ENCODE assay signal across 12 cellular contexts in the genomic region with DNA sequence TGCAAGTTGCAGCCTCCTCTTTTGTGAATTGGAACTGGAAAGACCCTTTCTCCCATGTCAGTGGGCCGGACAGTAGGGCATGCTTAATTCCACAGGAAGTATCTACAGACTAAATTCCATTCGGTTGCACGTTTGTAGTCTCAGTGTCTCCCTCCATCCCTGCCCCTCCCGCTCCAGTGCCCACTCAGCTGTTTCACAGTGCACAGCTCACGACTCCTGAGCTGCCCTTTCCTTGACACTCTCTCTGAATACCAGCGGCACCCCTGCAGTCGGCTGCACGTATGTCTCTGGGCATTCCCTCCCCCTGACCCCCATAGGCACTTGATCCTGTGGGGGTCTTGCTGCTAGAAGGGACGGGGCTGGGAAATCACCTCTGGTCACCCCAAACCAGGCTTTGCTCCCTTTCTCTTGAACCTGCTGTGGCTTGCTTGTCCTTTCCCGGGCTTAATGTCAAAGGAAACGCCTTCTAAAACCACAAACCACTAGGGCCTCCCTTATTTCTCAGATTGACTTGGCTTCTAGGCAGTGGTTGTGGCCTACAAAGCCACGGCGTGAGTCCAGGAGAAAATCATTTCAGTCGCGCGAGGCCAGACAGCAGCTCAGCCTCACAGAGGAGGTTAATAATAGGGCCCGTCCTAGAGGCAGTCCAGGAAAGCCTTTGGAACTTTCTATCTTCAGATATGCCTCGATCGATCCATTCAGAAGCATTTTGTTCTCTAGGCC.
DNase-seq lines count a peak whose midpoint lies in the region; ATAC-seq and TF ChIP-seq lines count a peak whose summit lies in the region.
"Had no signal": no experiment of that assay in that cellular context is flagged by ENCODE, and none has a peak within 500 bp of the region (broad histone marks: within the 10 kb centered on the region; RNA-seq: fewer than 3 reads in every experiment).

No MANE protein-coding gene starts in this region.

- H3K4me2 ChIP-seq in KMS-11 = peak overlapping the region; percentile 23

- peaks cover 13% of the 10 kb centered on the region for H3K4me1 ChIP-seq in KMS-11 (ENCODE audit: low read depth, poor library complexity, severe bottlenecking)
- no peaks in the 10 kb centered on the region for H3K4me1 ChIP-seq in psoas muscle
- no peaks in the 10 kb centered on the region for H3K4me1 ChIP-seq in heart left ventricle
- H3K4me1 ChIP-seq in foreskin keratinocyte = no peaks in the 10 kb centered on the region
- H3K4me1 ChIP-seq: ascending aorta had no signal

- intact Hi-C loops in psoas muscle (cut with DNase I) = no loop called here
- intact Hi-C loops in heart left ventricle (cut with DNase I) = no loop called here

- H2AFZ ChIP-seq in KMS-11 (ENCODE audit: low read depth) = peak overlapping the region; percentile 29; the same call in 1 of the 2 replicates

- H3K27ac ChIP-seq in KMS-11 (no peak overlapping the region), psoas muscle (peak overlapping the region; percentile 42), heart left ventricle (no peak overlapping the region), foreskin keratinocyte (no peak overlapping the region)
- H3K27ac ChIP-seq: 22Rv1, ascending aorta had no signal

- H3K79me2 ChIP-seq in KMS-11 (ENCODE audit: insufficient read depth, low read depth) = no peaks in the 10 kb centered on the region

- TF ChIP-seq POLR2A in heart left ventricle (IDR thresholded peaks at IDR 0.05) = no peak

- DNase-seq in NK-92 treated with Interleukin-12 subunit alpha and Interleukin-12 subunit beta, amount 100 ng/mL, for 24 hours (lab: John Stamatoyannopoulos, UW) = peak; percentile 28
- DNase-seq in NK-92 (lab: John Stamatoyannopoulos, UW; ENCODE audit: unreplicated experiment) = no peak
- DNase-seq in H4 (ENCODE audit: low spot score) = peak; percentile 16
- peak in 1 of 2 donors; percentile 13 for DNase-seq in psoas muscle
- DNase-seq in heart left ventricle = no peak
- no peak for DNase-seq in foreskin keratinocyte
- DNase-seq in NCI-H2227 treated with DMSO at 0.1 percent for 48 hours (lab: John Stamatoyannopoulos, UW) = no peak
- DNase-seq: GDM1, NCI-H2081 had no signal

- H3K9me3 ChIP-seq in psoas muscle (no peaks in the 10 kb centered on the region), heart left ventricle (peaks cover 0 to 15% (median 0%) of the 10 kb centered on the region in 12 donors)
- H3K9me3 ChIP-seq: ascending aorta had no signal

- H3K9ac ChIP-seq in KMS-11 = no peak overlapping the region

- 38 to 65% (median 44%) methylated on average over 19 of the region's 19 CpGs for WGBS in psoas muscle, 3 donors
- WGBS in heart left ventricle, 4 donors = 70 to 77% (median 75%) methylated on average over 19 of the region's 19 CpGs

- H4K20me1 ChIP-seq in KMS-11 (ENCODE audit: insufficient read depth) = no peaks in the 10 kb centered on the region

- ATAC-seq in psoas muscle = peak; percentile 56 to 69 (median 63)
- ATAC-seq in heart left ventricle = no peak
- no peak for ATAC-seq in foreskin keratinocyte

- H3K27me3 ChIP-seq in KMS-11 (ENCODE audit: insufficient read depth, low read depth) (no peaks in the 10 kb centered on the region; the same call in 1 of the 2 replicates), psoas muscle (ENCODE audit: insufficient read depth in 3 of 3, low read length in 2 of 3) (no peaks in the 10 kb centered on the region), heart left ventricle (no peaks in the 10 kb centered on the region), foreskin keratinocyte (no peaks in the 10 kb centered on the region)
- H3K27me3 ChIP-seq: ascending aorta had no signal

- no peak for TF ChIP-seq CTCF in KMS-11 (conservative IDR thresholded peaks at IDR 0.05; ENCODE audit: low read depth, low read length)
- no peak for TF ChIP-seq CTCF in psoas muscle (IDR thresholded peaks at IDR 0.05)
- no peak for TF ChIP-seq CTCF in heart left ventricle (IDR thresholded peaks at IDR 0.05)
- TF ChIP-seq CTCF in foreskin keratinocyte (conservative IDR thresholded peaks at IDR 0.05) = no peak

- H3K4me3 ChIP-seq in KMS-11 (IDR thresholded peaks at IDR 0.05; ENCODE audit: insufficient read depth, low read depth, low read length) (no peak overlapping the region), psoas muscle (no peak overlapping the region), heart left ventricle (no peak overlapping the region)
- H3K4me3 ChIP-seq: ascending aorta had no signal

- H3K36me3 ChIP-seq in KMS-11 (ENCODE audit: insufficient read depth) (no peaks in the 10 kb centered on the region), psoas muscle (ENCODE audit: insufficient read depth in 1 of 2, low read depth in 1 of 2) (no peaks in the 10 kb centered on the region), heart left ventricle (no peaks in the 10 kb centered on the region)
- H3K36me3 ChIP-seq: ascending aorta had no signal

Comparison
In these comparisons a context has a peak if more than half of its experiments do, and no peak if none do; other contexts are left out.
1. DNase-seq: peak in NK-92 treated with Interleukin-12 subunit alpha and Interleukin-12 subunit beta, amount 100 ng/mL, for 24 hours (single experiment) and H4 (single experiment); none in NK-92 (single experiment), heart left ventricle (0 of 5), foreskin keratinocyte (0 of 2) and NCI-H2227 treated with DMSO at 0.1 percent for 48 hours (single experiment).
2. ATAC-seq: peak in psoas muscle (4 of 4); none in heart left ventricle (0 of 4) and foreskin keratinocyte (single experiment).